In genomic region chr6:28353981-28354676, GRCh38 we compare ENCODE assay signal across 8 cellular contexts. TPM values are rescaled to one million over a fixed set of nuclear protein-coding genes. Genes with fewer than 3 reads are reported as not detected.
DNase-seq lines count a peak whose midpoint lies in the region; ATAC-seq and TF ChIP-seq lines count a peak whose summit lies in the region.

No MANE protein-coding gene starts in this region.

- DNase-seq in activated CD4-positive, alpha-beta T cell treated with anti-CD3 and anti-CD28 coated beads, Interleukin-2, amount 10 ng/mL, durations not matched to agents 24 days and 14 days: peak; percentile 54
- no peak for DNase-seq in activated CD4-positive, alpha-beta T cell treated with anti-CD3 and anti-CD28 coated beads, Interleukin-2, amount 10 ng/mL, durations not matched to agents 7 days and 5 days
- DNase-seq in body of pancreas (peak; percentile 62 to 90 (median 80)), kidney tubule cell (ENCODE audit: low spot score) (peak; percentile 55), ureter (ENCODE audit: low spot score) (peak; percentile 59), midbrain (lab: John Stamatoyannopoulos, UW) (no peak)
- no peak for DNase-seq in activated CD4-positive, alpha-beta T cell treated with anti-CD3 and anti-CD28 coated beads for 36 hours

- TF ChIP-seq POLR2A in body of pancreas (IDR thresholded peaks at IDR 0.05): peak in 2 of 3 donors; percentile 52 to 57

- no peak overlapping the region for H3K4me3 ChIP-seq in body of pancreas

- peaks cover 29% of the 10 kb centered on the region for H3K4me1 Mint-ChIP-seq in activated CD4-positive, alpha-beta T cell treated with anti-CD3 and anti-CD28 coated beads, Interleukin-2, amount 10 ng/mL, durations not matched to agents 24 days and 14 days
- H3K4me1 Mint-ChIP-seq in activated CD4-positive, alpha-beta T cell treated with anti-CD3 and anti-CD28 coated beads, Interleukin-2, amount 10 ng/mL, durations not matched to agents 7 days and 5 days: peaks cover 48% of the 10 kb centered on the region
- H3K4me1 Mint-ChIP-seq in activated CD4-positive, alpha-beta T cell treated with anti-CD3 and anti-CD28 coated beads for 36 hours: peaks cover 27% of the 10 kb centered on the region

- no peaks in the 10 kb centered on the region for H3K27me3 ChIP-seq in body of pancreas

- peaks cover 8% of the 10 kb centered on the region for H3K36me3 Mint-ChIP-seq in activated CD4-positive, alpha-beta T cell treated with anti-CD3 and anti-CD28 coated beads, Interleukin-2, amount 10 ng/mL, durations not matched to agents 24 days and 14 days (ENCODE audit: low read depth)
- peaks cover 25% of the 10 kb centered on the region for H3K36me3 Mint-ChIP-seq in activated CD4-positive, alpha-beta T cell treated with anti-CD3 and anti-CD28 coated beads, Interleukin-2, amount 10 ng/mL, durations not matched to agents 7 days and 5 days (ENCODE audit: low read depth)
- H3K36me3 Mint-ChIP-seq in activated CD4-positive, alpha-beta T cell treated with anti-CD3 and anti-CD28 coated beads for 36 hours (ENCODE audit: low read depth): peaks cover 2% of the 10 kb centered on the region

- intact Hi-C loops in activated CD4-positive, alpha-beta T cell treated with anti-CD3 and anti-CD28 coated beads, Interleukin-2, amount 10 ng/mL, durations not matched to agents 24 days and 14 days (cut with micrococcal nuclease): loop anchor here (10.0 kb wide), 1 partner anchor 449 kb away; no protein-coding TSS in a partner anchor
- intact Hi-C loops in body of pancreas (cut with DNase I): loop anchor here (10.0 kb wide), 1 partner anchor 219 kb away; no protein-coding TSS in a partner anchor
- intact Hi-C loops in activated CD4-positive, alpha-beta T cell treated with anti-CD3 and anti-CD28 coated beads for 36 hours (cut with DNase I, micrococcal nuclease): loop anchor here in 1 of 2 experiments (5.0 kb wide), 1 partner anchor 537 kb away; a partner anchor contains a TSS

- peak overlapping the region in 3 of 4 donors; percentile 84 to 94 (median 89) for H3K27ac ChIP-seq in body of pancreas

- peaks cover 40% of the 10 kb centered on the region for H3K4me1 ChIP-seq in body of pancreas

- TF ChIP-seq CTCF in body of pancreas (IDR thresholded peaks at IDR 0.05): peak in 1 of 7 experiments; percentile 4

- peaks cover 2% of the 10 kb centered on the region for H3K27me3 Mint-ChIP-seq in activated CD4-positive, alpha-beta T cell treated with anti-CD3 and anti-CD28 coated beads, Interleukin-2, amount 10 ng/mL, durations not matched to agents 24 days and 14 days
- peaks cover 1% of the 10 kb centered on the region for H3K27me3 Mint-ChIP-seq in activated CD4-positive, alpha-beta T cell treated with anti-CD3 and anti-CD28 coated beads, Interleukin-2, amount 10 ng/mL, durations not matched to agents 7 days and 5 days
- H3K27me3 Mint-ChIP-seq in activated CD4-positive, alpha-beta T cell treated with anti-CD3 and anti-CD28 coated beads for 36 hours: no peaks in the 10 kb centered on the region

- H3K9me3 ChIP-seq in body of pancreas: no peaks in the 10 kb centered on the region

- H3K9me3 Mint-ChIP-seq in activated CD4-positive, alpha-beta T cell treated with anti-CD3 and anti-CD28 coated beads, Interleukin-2, amount 10 ng/mL, durations not matched to agents 24 days and 14 days: no peaks in the 10 kb centered on the region
- peaks cover 3% of the 10 kb centered on the region for H3K9me3 Mint-ChIP-seq in activated CD4-positive, alpha-beta T cell treated with anti-CD3 and anti-CD28 coated beads, Interleukin-2, amount 10 ng/mL, durations not matched to agents 7 days and 5 days
- H3K9me3 Mint-ChIP-seq in activated CD4-positive, alpha-beta T cell treated with anti-CD3 and anti-CD28 coated beads for 36 hours (ENCODE audit: low read depth): no peaks in the 10 kb centered on the region

- H3K27ac Mint-ChIP-seq in activated CD4-positive, alpha-beta T cell treated with anti-CD3 and anti-CD28 coated beads, Interleukin-2, amount 10 ng/mL, durations not matched to agents 24 days and 14 days: no peak overlapping the region
- no peak overlapping the region for H3K27ac Mint-ChIP-seq in activated CD4-positive, alpha-beta T cell treated with anti-CD3 and anti-CD28 coated beads, Interleukin-2, amount 10 ng/mL, durations not matched to agents 7 days and 5 days
- no peak overlapping the region for H3K27ac Mint-ChIP-seq in activated CD4-positive, alpha-beta T cell treated with anti-CD3 and anti-CD28 coated beads for 36 hours

- ATAC-seq in body of pancreas (peak; percentile 61), SK-N-SH treated with all-trans-retinoic acid at 6 μM for 48 hours (no peak)
- ATAC-seq in activated CD4-positive, alpha-beta T cell treated with anti-CD3 and anti-CD28 coated beads for 36 hours: no peak

- no peak overlapping the region for H3K4me3 Mint-ChIP-seq in activated CD4-positive, alpha-beta T cell treated with anti-CD3 and anti-CD28 coated beads, Interleukin-2, amount 10 ng/mL, durations not matched to agents 24 days and 14 days
- H3K4me3 Mint-ChIP-seq in activated CD4-positive, alpha-beta T cell treated with anti-CD3 and anti-CD28 coated beads, Interleukin-2, amount 10 ng/mL, durations not matched to agents 7 days and 5 days: no peak overlapping the region
- H3K4me3 Mint-ChIP-seq in activated CD4-positive, alpha-beta T cell treated with anti-CD3 and anti-CD28 coated beads for 36 hours: no peak overlapping the region

- CTCF ChIA-PET in activated CD4-positive, alpha-beta T cell treated with anti-CD3 and anti-CD28 coated beads, Interleukin-2, amount 10 ng/mL, durations not matched to agents 7 days and 5 days (lab: Charles Lee): interaction anchor here (1.7 to 4.0 kb wide), 2 partner anchors 9 to 212 kb away, joined by 6 to 15 read pairs; partner anchors contain the start of gene ZKSCAN8
- CTCF ChIA-PET in activated CD4-positive, alpha-beta T cell treated with anti-CD3 and anti-CD28 coated beads for 36 hours (lab: Charles Lee): interaction anchor here (0.6 to 2.4 kb wide), 4 partner anchors 18 to 659 kb away, joined by 3 to 13 read pairs (median 4); partner anchors contain the start of gene ZSCAN31

- 52 to 58% methylated on average over 10 to 11 of the region's 11 CpGs for WGBS in body of pancreas, 2 donors

- no peaks in the 10 kb centered on the region for H3K36me3 ChIP-seq in body of pancreas (replicated peaks in 1 of 2; ENCODE audit: insufficient read depth in 1 of 2, low read depth in 2 of 2)

- POLR2A ChIA-PET in activated CD4-positive, alpha-beta T cell treated with anti-CD3 and anti-CD28 coated beads, Interleukin-2, amount 10 ng/mL, durations not matched to agents 7 days and 5 days (lab: Charles Lee): no interaction called here
- POLR2A ChIA-PET in activated CD4-positive, alpha-beta T cell treated with anti-CD3 and anti-CD28 coated beads for 36 hours (lab: Charles Lee): interaction anchor here (0.5 kb wide), 1 partner anchor 909 kb away, joined by 4 read pairs; no protein-coding TSS in a partner anchor

TF ChIP-seq in SK-N-SH treated with all-trans-retinoic acid at 6 μM for 48 hours, 23 proteins besides CTCF, POLR2A, EP300 and RAD21 (continues in another document):
- TF ChIP-seq TCF4 (CRISPR knock-in tag; IDR thresholded peaks at IDR 0.05; ENCODE audit: borderline replicate concordance): no peak
- TF ChIP-seq ZNF8 (CRISPR knock-in tag; IDR thresholded peaks at IDR 0.05): no peak
- no peak for TF ChIP-seq ARNTL (CRISPR knock-in tag; IDR thresholded peaks at IDR 0.05; ENCODE audit: borderline replicate concordance, low read depth)
- no peak for TF ChIP-seq ISL1 (CRISPR knock-in tag; IDR thresholded peaks at IDR 0.05)
- TF ChIP-seq, protein P1, sequence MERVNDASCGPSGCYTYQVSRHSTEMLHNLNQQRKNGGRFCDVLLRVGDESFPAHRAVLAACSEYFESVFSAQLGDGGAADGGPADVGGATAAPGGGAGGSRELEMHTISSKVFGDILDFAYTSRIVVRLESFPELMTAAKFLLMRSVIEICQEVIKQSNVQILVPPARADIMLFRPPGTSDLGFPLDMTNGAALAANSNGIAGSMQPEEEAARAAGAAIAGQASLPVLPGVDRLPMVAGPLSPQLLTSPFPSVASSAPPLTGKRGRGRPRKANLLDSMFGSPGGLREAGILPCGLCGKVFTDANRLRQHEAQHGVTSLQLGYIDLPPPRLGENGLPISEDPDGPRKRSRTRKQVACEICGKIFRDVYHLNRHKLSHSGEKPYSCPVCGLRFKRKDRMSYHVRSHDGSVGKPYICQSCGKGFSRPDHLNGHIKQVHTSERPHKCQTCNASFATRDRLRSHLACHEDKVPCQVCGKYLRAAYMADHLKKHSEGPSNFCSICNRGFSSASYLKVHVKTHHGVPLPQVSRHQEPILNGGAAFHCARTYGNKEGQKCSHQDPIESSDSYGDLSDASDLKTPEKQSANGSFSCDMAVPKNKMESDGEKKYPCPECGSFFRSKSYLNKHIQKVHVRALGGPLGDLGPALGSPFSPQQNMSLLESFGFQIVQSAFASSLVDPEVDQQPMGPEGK (CRISPR knock-in tag; IDR thresholded peaks at IDR 0.05; ENCODE audit: borderline replicate concordance): no peak
- no peak for TF ChIP-seq ESRRG (CRISPR knock-in tag; IDR thresholded peaks at IDR 0.05)
- TF ChIP-seq ZFP3 (CRISPR knock-in tag; IDR thresholded peaks at IDR 0.05): no peak

RNA-seq across cellular contexts. Expression of gene ZKSCAN3, which starts 4.4 kb away (rescaled TPM):
- 2.7 and 2.9 TPM in 2 replicates for total RNA-seq in activated CD4-positive, alpha-beta T cell treated with anti-CD3 and anti-CD28 coated beads, Interleukin-2, amount 10 ng/mL, durations not matched to agents 24 days and 14 days
- total RNA-seq in activated CD4-positive, alpha-beta T cell treated with anti-CD3 and anti-CD28 coated beads, Interleukin-2, amount 10 ng/mL, durations not matched to agents 7 days and 5 days: 1 to 10 TPM; 6.2 to 7.0 TPM
- 1 to 10 TPM; 1.3 to 1.6 TPM for total RNA-seq in body of pancreas
- 8.7 TPM for total RNA-seq in ureter
- total RNA-seq in activated CD4-positive, alpha-beta T cell treated with anti-CD3 and anti-CD28 coated beads for 36 hours: 1 to 10 TPM; 2.2 to 3.1 TPM

RNA-seq across cellular contexts. Expression of gene ZSCAN31, which starts 18.2 kb away (rescaled TPM):
- total RNA-seq in activated CD4-positive, alpha-beta T cell treated with anti-CD3 and anti-CD28 coated beads, Interleukin-2, amount 10 ng/mL, durations not matched to agents 24 days and 14 days: 0.54 and 0.79 TPM in 2 replicates
- under 1 TPM; 0.37 to 0.56 TPM for total RNA-seq in activated CD4-positive, alpha-beta T cell treated with anti-CD3 and anti-CD28 coated beads, Interleukin-2, amount 10 ng/mL, durations not matched to agents 7 days and 5 days
- 10 to 100 TPM; 14.0 to 26.4 TPM for total RNA-seq in body of pancreas
- total RNA-seq in ureter: 13.9 TPM
- total RNA-seq in activated CD4-positive, alpha-beta T cell treated with anti-CD3 and anti-CD28 coated beads for 36 hours: 1 to 10 TPM; 1.3 to 1.8 TPM

RNA-seq across cellular contexts. Expression of gene ZSCAN12, which starts 45.4 kb away (rescaled TPM):
- 5.8 and 5.9 TPM in 2 replicates for total RNA-seq in activated CD4-positive, alpha-beta T cell treated with anti-CD3 and anti-CD28 coated beads, Interleukin-2, amount 10 ng/mL, durations not matched to agents 24 days and 14 days
- total RNA-seq in activated CD4-positive, alpha-beta T cell treated with anti-CD3 and anti-CD28 coated beads, Interleukin-2, amount 10 ng/mL, durations not matched to agents 7 days and 5 days: 1 to 10 TPM; 7.5 to 8.3 TPM
- total RNA-seq in body of pancreas (1 to 10 TPM; 3.0 to 4.9 TPM), ureter (11.1 TPM)
- 1 to 10 TPM; 6.9 to 7.6 TPM for total RNA-seq in activated CD4-positive, alpha-beta T cell treated with anti-CD3 and anti-CD28 coated beads for 36 hours

Comparison
In these comparisons a context has a peak if more than half of its experiments do, and no peak if none do; other contexts are left out.
1. DNase-seq: peak in activated CD4-positive, alpha-beta T cell treated with anti-CD3 and anti-CD28 coated beads, Interleukin-2, amount 10 ng/mL, durations not matched to agents 24 days and 14 days (single experiment), body of pancreas (4 of 4), kidney tubule cell (single experiment) and ureter (single experiment); none in activated CD4-positive, alpha-beta T cell treated with anti-CD3 and anti-CD28 coated beads, Interleukin-2, amount 10 ng/mL, durations not matched to agents 7 days and 5 days (single experiment), midbrain (single experiment) and activated CD4-positive, alpha-beta T cell treated with anti-CD3 and anti-CD28 coated beads for 36 hours (single experiment).